ENCODE assay signal across 8 cellular contexts in the genomic region with DNA sequence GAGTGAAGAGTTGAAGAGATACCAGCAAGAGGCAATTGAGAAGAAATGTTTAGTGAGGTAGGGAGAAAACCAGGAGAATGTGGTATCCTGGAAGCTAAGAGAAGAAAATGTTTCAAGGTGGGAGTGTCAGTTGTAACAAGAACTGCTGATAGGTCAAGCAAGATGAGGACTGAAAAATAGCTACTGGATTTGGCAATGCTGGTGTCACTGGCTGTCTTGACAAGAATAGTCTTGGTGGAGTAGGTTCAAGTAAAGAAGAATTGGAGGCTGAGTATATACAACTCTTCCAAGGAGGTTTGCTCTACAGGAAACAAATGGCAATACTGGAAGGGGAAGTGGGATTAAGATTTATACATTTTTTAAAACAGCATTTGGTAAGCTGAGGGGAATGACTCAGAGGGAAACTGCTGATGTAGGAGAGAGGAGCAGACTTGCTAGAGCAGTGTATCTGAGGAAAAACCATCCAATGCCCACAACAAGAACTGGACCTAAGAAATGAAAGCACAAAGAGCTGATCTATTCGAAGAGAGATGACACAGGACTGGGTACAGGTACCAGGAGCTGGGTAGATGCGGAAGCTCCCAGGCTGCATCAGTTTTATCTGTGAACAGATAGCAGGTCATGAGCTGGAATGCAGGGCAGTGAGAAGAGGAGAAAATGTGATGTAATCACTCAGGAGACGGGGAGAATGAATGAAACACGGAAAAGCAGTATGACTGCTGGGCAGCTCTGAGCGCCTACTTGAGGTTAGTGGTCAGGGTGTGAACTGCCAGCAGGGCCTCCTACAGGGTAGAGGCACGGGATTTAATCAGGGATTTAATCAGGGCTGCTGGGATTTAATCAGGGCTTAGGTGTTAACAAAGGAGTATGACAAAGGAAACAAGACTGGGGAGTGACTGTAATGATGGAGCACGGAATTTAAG. TPM values are rescaled to one million over a fixed set of nuclear protein-coding genes. Genes with fewer than 3 reads are reported as not detected.
DNase-seq lines count a peak whose midpoint lies in the region; ATAC-seq and TF ChIP-seq lines count a peak whose summit lies in the region.

No MANE protein-coding gene starts in this region.

- peaks cover 0 to 74% of the 10 kb centered on the region in 2 donors for H3K36me3 ChIP-seq in adrenal gland (replicated peaks in 1 of 2)
- peaks cover 12 to 96% (median 64%) of the 10 kb centered on the region in 4 donors for H3K36me3 ChIP-seq in upper lobe of left lung

- DNase-seq in stimulated activated CD4-positive, alpha-beta T cell treated with anti-CD3 and anti-CD28 coated beads, Interleukin-12 subunit alpha, Interleukin-12 subunit beta, amount 100 ng/mL, for 48 hours (ENCODE audit: low read depth in 2 of 3, low spot score in 1 of 3): peak in 2 of 3 donors; percentile 6 to 17
- DNase-seq in stimulated activated CD4-positive, alpha-beta T cell treated with anti-CD3 and anti-CD28 coated beads, Interleukin-4, amount 100 ng/mL, for 4 hours: no peak
- DNase-seq in adrenal gland (peak in 4 of 7 donors; percentile 15 to 43 (median 20)), iPS-NIHi7 (ENCODE audit: extremely low spot score) (peak; percentile 49), upper lobe of left lung (no peak), NCI-H345 (lab: John Stamatoyannopoulos, UW) (no peak), NCI-H510A treated with DMSO at 0.1 percent for 48 hours (lab: John Stamatoyannopoulos, UW) (no peak)
- DNase-seq in effector CD8-positive, alpha-beta T cell (lab: John Stamatoyannopoulos, UW): no peak

- TF ChIP-seq POLR2A in adrenal gland (IDR thresholded peaks at IDR 0.05) (no peak), upper lobe of left lung (IDR thresholded peaks at IDR 0.05) (no peak)

- H3K9me3 ChIP-seq in adrenal gland (replicated peaks in 1 of 3): no peaks in the 10 kb centered on the region
- no peaks in the 10 kb centered on the region for H3K9me3 ChIP-seq in upper lobe of left lung

- H3K27me3 ChIP-seq in adrenal gland (no peaks in the 10 kb centered on the region), upper lobe of left lung (no peaks in the 10 kb centered on the region)

- TF ChIP-seq CTCF in adrenal gland (IDR thresholded peaks at IDR 0.05): peak in 1 of 6 experiments; percentile 3
- peak in 1 of 6 experiments; percentile 24 for TF ChIP-seq CTCF in upper lobe of left lung (IDR thresholded peaks at IDR 0.05)

- 63 to 74% (median 72%) methylated on average over 7 of the region's 7 CpGs for WGBS in adrenal gland, 4 donors
- WGBS in upper lobe of left lung, 2 donors: 52 to 61% methylated on average over 7 of the region's 7 CpGs

- peak in 1 of 2 donors; percentile 84 for ATAC-seq in upper lobe of left lung (ENCODE audit: low FRiP score in 2 of 2)

- intact Hi-C loops in adrenal gland (cut with DNase I): no loop called here

- H3K27ac ChIP-seq in adrenal gland (peak overlapping the region in 4 of 5 donors; percentile 21 to 58 (median 34)), upper lobe of left lung (peak overlapping the region in 3 of 4 donors; percentile 2 to 53 (median 4))

- H3K4me3 ChIP-seq in adrenal gland (no peak overlapping the region), upper lobe of left lung (no peak overlapping the region)

- TF ChIP-seq EP300 in upper lobe of left lung (IDR thresholded peaks at IDR 0.05): no peak

- peaks cover 0 to 14% of the 10 kb centered on the region in 2 donors for H3K4me1 ChIP-seq in adrenal gland (replicated peaks in 1 of 2)
- peaks cover 3 to 21% (median 6%) of the 10 kb centered on the region in 4 donors for H3K4me1 ChIP-seq in upper lobe of left lung

RNA-seq across cellular contexts. Expression of gene FAM25A, which starts 34.5 kb away (rescaled TPM):
- 1 to 10 TPM in 3 of 8 donors, not detected in 5; 1.2 to 5.5 (median 2.0) TPM for total RNA-seq in adrenal gland
- 10 to 100 TPM in 1 of 3 donors, 1 to 10 TPM in 2; 4.3 to 36.6 (median 6.3) TPM for polyA plus RNA-seq in adrenal gland
- total RNA-seq in upper lobe of left lung: not detected

RNA-seq across cellular contexts. Expression of gene GLUD1, which starts 40.0 kb away (rescaled TPM):
- total RNA-seq in adrenal gland (100 to 1,000 TPM; 159 to 279 (median 212) TPM), upper lobe of left lung (100 to 1,000 TPM in 5 of 6 donors, 10 to 100 TPM in 1; 66.0 to 144 (median 116) TPM)
- polyA plus RNA-seq in adrenal gland: 100 to 1,000 TPM in 1 of 3 donors, 10 to 100 TPM in 2; 58.2 to 290 (median 80.9) TPM

RNA-seq across cellular contexts. Expression of gene SHLD2, which starts 40.4 kb away (rescaled TPM):
- total RNA-seq in adrenal gland (10 to 100 TPM; 22.8 to 49.9 (median 38.8) TPM), upper lobe of left lung (10 to 100 TPM; 19.8 to 38.7 (median 26.4) TPM)
- polyA plus RNA-seq in adrenal gland: 10 to 100 TPM; 18.3 to 64.9 (median 31.5) TPM

Comparison
In these comparisons a context has a peak if more than half of its experiments do, and no peak if none do; other contexts are left out.
1. DNase-seq: peak in stimulated activated CD4-positive, alpha-beta T cell treated with anti-CD3 and anti-CD28 coated beads, Interleukin-12 subunit alpha, Interleukin-12 subunit beta, amount 100 ng/mL, for 48 hours (2 of 3), adrenal gland (4 of 7) and iPS-NIHi7 (single experiment); none in stimulated activated CD4-positive, alpha-beta T cell treated with anti-CD3 and anti-CD28 coated beads, Interleukin-4, amount 100 ng/mL, for 4 hours (0 of 2), upper lobe of left lung (0 of 2), NCI-H345 (single experiment), effector CD8-positive, alpha-beta T cell (single experiment) and NCI-H510A treated with DMSO at 0.1 percent for 48 hours (single experiment).